In genomic region chr5:180135128-180135955, GRCh38 we compare ENCODE assay signal across 10 cellular contexts.
DNase-seq lines count a peak whose midpoint lies in the region; ATAC-seq, FAIRE-seq and TF ChIP-seq lines count a peak whose summit lies in the region.
"Had no signal": no experiment of that assay in that cellular context is flagged by ENCODE, and none has a peak within 500 bp of the region (broad histone marks: within the 10 kb centered on the region; RNA-seq: fewer than 3 reads in every experiment).

No MANE protein-coding gene starts in this region.

- peak; percentile 90 to 92 for DNase-seq in Kasumi-1 (lab: John Stamatoyannopoulos, UW)
- peak; percentile 81 for DNase-seq in astrocyte (ENCODE audit: low read depth)
- peak; percentile 48 for DNase-seq in myocyte (ENCODE audit: low read depth)
- no peak for DNase-seq in NCI-H510A treated with DMSO at 0.1 percent for 48 hours (lab: John Stamatoyannopoulos, UW)
- DNase-seq in activated gamma-delta T cell treated with Interleukin-2 at 50 U/mL for 16 hours, result no peak
- no peak for DNase-seq in amniotic stem cell (lab: John Stamatoyannopoulos, UW)

- H3K36me3 ChIP-seq in BLaER1 treated with 17β-estradiol and CSF1 and Interleukin-3, amounts not matched to agents 10 nM and 100 nM, result no peaks in the 10 kb centered on the region
- no peaks in the 10 kb centered on the region for H3K36me3 ChIP-seq in astrocyte (ENCODE audit: insufficient read depth, low read length)

- no peak overlapping the region for H3K4me3 Mint-ChIP-seq in astrocyte (ENCODE audit: unreplicated experiment)
- H3K4me3 Mint-ChIP-seq: brain, nephron had no signal

- peak overlapping the region; percentile 39 for H2AFZ ChIP-seq in astrocyte (ENCODE audit: low read depth, low read length)

- no peaks in the 10 kb centered on the region for H3K27me3 ChIP-seq in BLaER1 treated with 17β-estradiol and CSF1 and Interleukin-3, amounts not matched to agents 10 nM and 100 nM
- peaks cover 11% of the 10 kb centered on the region for H3K27me3 ChIP-seq in astrocyte (ENCODE audit: insufficient read depth, low read length)

- no peaks in the 10 kb centered on the region for H3K9me3 Mint-ChIP-seq in astrocyte (ENCODE audit: unreplicated experiment)
- H3K9me3 Mint-ChIP-seq: brain, nephron had no signal

- H4K20me1 ChIP-seq in BLaER1 treated with 17β-estradiol and CSF1 and Interleukin-3, amounts not matched to agents 10 nM and 100 nM, result no peaks in the 10 kb centered on the region; a peak in 1 of 22 replicates
- no peaks in the 10 kb centered on the region for H4K20me1 ChIP-seq in astrocyte (ENCODE audit: insufficient read depth, low read length)

- no peak for TF ChIP-seq CTCF in astrocyte (IDR thresholded peaks at IDR 0.05; ENCODE audit: insufficient read depth, low read depth, low read length)

- H3K79me2 ChIP-seq in astrocyte (ENCODE audit: insufficient read depth, low read length), result no peaks in the 10 kb centered on the region

- peak overlapping the region; percentile 58 to 88 (median 76) for H3K4me2 ChIP-seq in BLaER1 treated with 17β-estradiol and CSF1 and Interleukin-3, amounts not matched to agents 10 nM and 100 nM
- peak overlapping the region; percentile 66 for H3K4me2 ChIP-seq in astrocyte (ENCODE audit: low read length)

- H3K27me3 Mint-ChIP-seq in astrocyte (ENCODE audit: low read depth, unreplicated experiment), result peaks cover 59% of the 10 kb centered on the region

- H3K9ac ChIP-seq in BLaER1 treated with 17β-estradiol and CSF1 and Interleukin-3, amounts not matched to agents 10 nM and 100 nM, result peak overlapping the region in 4 of 11 experiments; percentile 5 to 33 (median 24); a peak in 3 of 22 replicates
- no peak overlapping the region for H3K9ac ChIP-seq in astrocyte (ENCODE audit: low read length)

- H3K4me1 Mint-ChIP-seq in astrocyte (ENCODE audit: low read depth, unreplicated experiment), result peaks cover 4% of the 10 kb centered on the region
- H3K4me1 Mint-ChIP-seq: nephron had no signal

- no peak overlapping the region; a peak in 1 of 20 replicates for H3K4me3 ChIP-seq in BLaER1 treated with 17β-estradiol and CSF1 and Interleukin-3, amounts not matched to agents 10 nM and 100 nM
- H3K4me3 ChIP-seq in astrocyte (ENCODE audit: insufficient read depth, low read depth, low read length), result no peak overlapping the region

- H3K27ac ChIP-seq in BLaER1 treated with 17β-estradiol and CSF1 and Interleukin-3, amounts not matched to agents 10 nM and 100 nM, result peak overlapping the region in 8 of 11 experiments; percentile 7 to 67 (median 44); a peak in 13 of 22 replicates
- H3K27ac ChIP-seq in astrocyte (ENCODE audit: low read depth, low read length), result no peak overlapping the region

- no peak for ATAC-seq in GM19467 (IDR thresholded peaks at IDR 0.05; ENCODE audit: unreplicated experiment)

- peaks cover 0 to 13% (median 0%) of the 10 kb centered on the region in 11 experiments; a peak in 3 of 22 replicates for H3K9me3 ChIP-seq in BLaER1 treated with 17β-estradiol and CSF1 and Interleukin-3, amounts not matched to agents 10 nM and 100 nM (replicated peaks in 1 of 11)
- H3K9me3 ChIP-seq in astrocyte (ENCODE audit: insufficient read depth, low read depth, low read length), result no peaks in the 10 kb centered on the region

- peaks cover 15 to 46% (median 27%) of the 10 kb centered on the region in 10 experiments for H3K4me1 ChIP-seq in BLaER1 treated with 17β-estradiol and CSF1 and Interleukin-3, amounts not matched to agents 10 nM and 100 nM
- H3K4me1 ChIP-seq in astrocyte (ENCODE audit: insufficient read depth, low read length), result peaks cover 11% of the 10 kb centered on the region

- no peak for FAIRE-seq in astrocyte (lab: Jason Lieb, UNC)

- H3K27ac Mint-ChIP-seq in astrocyte (ENCODE audit: unreplicated experiment), result peak overlapping the region; percentile 84
- H3K27ac Mint-ChIP-seq: nephron had no signal

- H3K36me3 Mint-ChIP-seq in astrocyte (ENCODE audit: low read depth, unreplicated experiment), result no peaks in the 10 kb centered on the region
- H3K36me3 Mint-ChIP-seq: brain had no signal

Comparison
In these comparisons a context has a peak if more than half of its experiments do, and no peak if none do; other contexts are left out.
1. DNase-seq: peak in Kasumi-1 (2 of 2), astrocyte (single experiment) and myocyte (single experiment); none in NCI-H510A treated with DMSO at 0.1 percent for 48 hours (single experiment), activated gamma-delta T cell treated with Interleukin-2 at 50 U/mL for 16 hours (single experiment) and amniotic stem cell (single experiment).